16 cellular contexts compared by ENCODE assay signal in the genomic region with DNA sequence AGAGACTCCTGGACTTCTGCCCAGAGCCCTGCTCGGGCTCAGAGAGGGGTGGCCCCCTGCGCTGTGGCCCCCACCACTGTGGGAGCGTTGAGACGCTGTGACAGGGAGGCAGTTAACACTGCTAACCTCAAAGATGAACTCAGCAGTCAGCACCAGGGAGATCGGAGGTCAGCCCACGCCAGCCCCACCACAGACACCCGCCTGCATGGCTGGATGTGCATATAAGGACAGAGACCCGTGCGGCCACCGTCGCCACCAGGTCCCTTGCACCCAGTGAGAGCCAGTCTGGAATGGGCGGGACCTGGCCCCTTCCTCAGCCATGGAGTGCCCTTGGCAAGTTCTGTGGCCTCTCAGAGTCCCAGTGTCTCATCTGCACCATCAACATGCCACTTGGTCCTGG. TPM values are rescaled to one million over a fixed set of nuclear protein-coding genes. Genes with fewer than 3 reads are reported as not detected.
DNase-seq lines count a peak whose midpoint lies in the region; ATAC-seq and TF ChIP-seq lines count a peak whose summit lies in the region.
"Had no signal": no experiment of that assay in that cellular context is flagged by ENCODE, and none has a peak within 500 bp of the region (broad histone marks: within the 10 kb centered on the region; RNA-seq: fewer than 3 reads in every experiment).

No MANE protein-coding gene starts in this region.

- peaks cover 66% of the 10 kb centered on the region for H3K4me1 Mint-ChIP-seq in T-helper 2 cell treated with Interferon-gamma antibody and Interleukin-4, amounts not matched to agents 5 μg/mL and 100 μg/mL, for 36 hours (ENCODE audit: low read depth)
- H3K4me1 Mint-ChIP-seq in activated CD8-positive, alpha-beta T cell treated with anti-CD3 and anti-CD28 coated beads, Interleukin-2, amount 10 ng/mL, durations not matched to agents 7 days and 5 days (ENCODE audit: low read depth), result peaks cover 70% of the 10 kb centered on the region
- H3K4me1 Mint-ChIP-seq in chondrocyte (ENCODE audit: low read depth), result no peaks in the 10 kb centered on the region

- peaks cover 14% of the 10 kb centered on the region for H3K36me3 Mint-ChIP-seq in T-helper 2 cell treated with Interferon-gamma antibody and Interleukin-4, amounts not matched to agents 5 μg/mL and 100 μg/mL, for 36 hours (ENCODE audit: low read depth)
- H3K36me3 Mint-ChIP-seq in activated CD8-positive, alpha-beta T cell treated with anti-CD3 and anti-CD28 coated beads, Interleukin-2, amount 10 ng/mL, durations not matched to agents 7 days and 5 days (ENCODE audit: low read depth), result peaks cover 12% of the 10 kb centered on the region
- no peaks in the 10 kb centered on the region for H3K36me3 Mint-ChIP-seq in chondrocyte (ENCODE audit: low read depth)
- H3K36me3 Mint-ChIP-seq: activated naive CD4-positive, alpha-beta T cell treated with anti-CD3 and anti-CD28 coated beads, Interleukin-2, amount 50 U/mL, for 24 hours had no signal

- ATAC-seq in activated CD8-positive, alpha-beta T cell treated with anti-CD3 and anti-CD28 coated beads, Interleukin-2, amount 10 ng/mL, durations not matched to agents 7 days and 5 days, result no peak
- no peak for ATAC-seq in GM18517 (IDR thresholded peaks at IDR 0.05; ENCODE audit: unreplicated experiment)

- H3K9me3 Mint-ChIP-seq in T-helper 2 cell treated with Interferon-gamma antibody and Interleukin-4, amounts not matched to agents 5 μg/mL and 100 μg/mL, for 36 hours, result no peaks in the 10 kb centered on the region
- H3K9me3 Mint-ChIP-seq in activated CD8-positive, alpha-beta T cell treated with anti-CD3 and anti-CD28 coated beads, Interleukin-2, amount 10 ng/mL, durations not matched to agents 7 days and 5 days (ENCODE audit: insufficient read depth), result no peaks in the 10 kb centered on the region
- H3K9me3 Mint-ChIP-seq in chondrocyte (ENCODE audit: low read depth), result no peaks in the 10 kb centered on the region
- H3K9me3 Mint-ChIP-seq: activated naive CD4-positive, alpha-beta T cell treated with anti-CD3 and anti-CD28 coated beads, Interleukin-2, amount 50 U/mL, for 24 hours had no signal

- POLR2A ChIA-PET in activated CD8-positive, alpha-beta T cell treated with anti-CD3 and anti-CD28 coated beads, Interleukin-2, amount 10 ng/mL, durations not matched to agents 7 days and 5 days (lab: Charles Lee), result interaction anchor here (0.6 kb wide), 1 partner anchor 116 kb away, joined by 3 read pairs; no protein-coding TSS in a partner anchor

- no peak overlapping the region for H3K4me3 Mint-ChIP-seq in T-helper 2 cell treated with Interferon-gamma antibody and Interleukin-4, amounts not matched to agents 5 μg/mL and 100 μg/mL, for 36 hours
- no peak overlapping the region for H3K4me3 Mint-ChIP-seq in activated CD8-positive, alpha-beta T cell treated with anti-CD3 and anti-CD28 coated beads, Interleukin-2, amount 10 ng/mL, durations not matched to agents 7 days and 5 days
- no peak overlapping the region for H3K4me3 Mint-ChIP-seq in chondrocyte (ENCODE audit: unreplicated experiment)
- H3K4me3 Mint-ChIP-seq: activated naive CD4-positive, alpha-beta T cell treated with anti-CD3 and anti-CD28 coated beads, Interleukin-2, amount 50 U/mL, for 24 hours; nephron progenitor cell had no signal

- no peaks in the 10 kb centered on the region for H3K27me3 Mint-ChIP-seq in T-helper 2 cell treated with Interferon-gamma antibody and Interleukin-4, amounts not matched to agents 5 μg/mL and 100 μg/mL, for 36 hours (ENCODE audit: low read depth)
- H3K27me3 Mint-ChIP-seq in activated CD8-positive, alpha-beta T cell treated with anti-CD3 and anti-CD28 coated beads, Interleukin-2, amount 10 ng/mL, durations not matched to agents 7 days and 5 days (ENCODE audit: low read depth), result no peaks in the 10 kb centered on the region
- H3K27me3 Mint-ChIP-seq in chondrocyte (ENCODE audit: low read depth), result peaks cover 5% of the 10 kb centered on the region
- H3K27me3 Mint-ChIP-seq: activated naive CD4-positive, alpha-beta T cell treated with anti-CD3 and anti-CD28 coated beads, Interleukin-2, amount 50 U/mL, for 24 hours had no signal

- no peak for TF ChIP-seq CTCF in chondrocyte (IDR thresholded peaks at IDR 0.05)

- no peak for DNase-seq in T-helper 2 cell treated with Interferon-gamma antibody and Interleukin-4, amounts not matched to agents 5 μg/mL and 100 μg/mL, for 36 hours (ENCODE audit: low spot score)
- DNase-seq in T-helper 2 cell, result no peak
- peak; percentile 55 for DNase-seq in CD1c-positive myeloid dendritic cell (ENCODE audit: extremely low spot score)
- DNase-seq in activated CD8-positive, alpha-beta T cell treated with anti-CD3 and anti-CD28 coated beads, Interleukin-2, amount 10 ng/mL, durations not matched to agents 7 days and 5 days, result no peak
- peak; percentile 15 for DNase-seq in myocyte (ENCODE audit: low read depth)
- DNase-seq in NCI-H2171 treated with DMSO at 0.1 percent for 48 hours (lab: John Stamatoyannopoulos, UW), result no peak
- no peak for DNase-seq in chondrocyte (ENCODE audit: low spot score)
- DNase-seq: hippocampal formation; NCI-H446; nephron progenitor cell; NK-92 treated with Interleukin-12 subunit alpha and Interleukin-12 subunit beta, amount 100 ng/mL, for 24 hours; psoas muscle; SW 1271; transverse colon had no signal

- CTCF ChIA-PET in activated CD8-positive, alpha-beta T cell treated with anti-CD3 and anti-CD28 coated beads, Interleukin-2, amount 10 ng/mL, durations not matched to agents 7 days and 5 days (lab: Charles Lee), result interaction anchor here (1.6 to 2.1 kb wide), 2 partner anchors 10 to 18 kb away, joined by 5 read pairs; no protein-coding TSS in a partner anchor

- peak overlapping the region; percentile 81 for H3K27ac Mint-ChIP-seq in T-helper 2 cell treated with Interferon-gamma antibody and Interleukin-4, amounts not matched to agents 5 μg/mL and 100 μg/mL, for 36 hours
- peak overlapping the region; percentile 75 for H3K27ac Mint-ChIP-seq in activated CD8-positive, alpha-beta T cell treated with anti-CD3 and anti-CD28 coated beads, Interleukin-2, amount 10 ng/mL, durations not matched to agents 7 days and 5 days
- no peak overlapping the region for H3K27ac Mint-ChIP-seq in chondrocyte (ENCODE audit: unreplicated experiment)
- H3K27ac Mint-ChIP-seq: activated naive CD4-positive, alpha-beta T cell treated with anti-CD3 and anti-CD28 coated beads, Interleukin-2, amount 50 U/mL, for 24 hours; nephron progenitor cell had no signal

RNA-seq across cellular contexts. Expression of gene FURIN, which starts 48.5 kb away (rescaled TPM):
- 10 to 100 TPM; 86.0 to 86.5 TPM for total RNA-seq in activated CD8-positive, alpha-beta T cell treated with anti-CD3 and anti-CD28 coated beads, Interleukin-2, amount 10 ng/mL, durations not matched to agents 7 days and 5 days
- 38.5 and 42.1 TPM in 2 replicates for total RNA-seq in myocyte
- polyA plus RNA-seq in myocyte (2012), result 51.1 TPM
- total RNA-seq in chondrocyte, result 66.2 to 118 TPM (median 71.1 TPM) in 3 replicates

Comparison
In these comparisons a context has a peak if more than half of its experiments do, and no peak if none do; other contexts are left out.
1. DNase-seq: peak in CD1c-positive myeloid dendritic cell (single experiment) and myocyte (single experiment); none in T-helper 2 cell treated with Interferon-gamma antibody and Interleukin-4, amounts not matched to agents 5 μg/mL and 100 μg/mL, for 36 hours (single experiment), T-helper 2 cell (0 of 5), activated CD8-positive, alpha-beta T cell treated with anti-CD3 and anti-CD28 coated beads, Interleukin-2, amount 10 ng/mL, durations not matched to agents 7 days and 5 days (single experiment), NCI-H2171 treated with DMSO at 0.1 percent for 48 hours (single experiment) and chondrocyte (single experiment).